ENCODE assay signal across 22 cellular contexts in the genomic region with DNA sequence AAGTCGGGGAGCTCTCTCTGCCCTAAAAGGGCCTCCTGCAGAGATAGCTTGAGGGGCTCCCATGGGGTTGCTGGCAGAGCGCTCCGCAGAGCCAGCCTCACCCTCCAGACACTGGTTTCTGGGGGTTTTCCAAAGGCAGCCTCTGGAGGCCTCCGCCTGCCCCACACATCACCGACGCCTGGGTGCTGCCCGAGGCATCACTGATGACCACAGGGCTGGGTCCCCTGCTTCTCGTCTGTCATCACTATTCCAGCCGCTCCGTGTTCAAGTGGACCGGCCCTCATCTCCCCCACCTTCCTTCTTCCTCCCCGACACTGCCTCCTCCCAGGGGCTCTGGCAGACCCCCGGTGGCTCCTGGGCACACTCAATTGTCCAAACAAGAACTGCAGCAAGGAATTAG.
DNase-seq lines count a peak whose midpoint lies in the region; ATAC-seq and TF ChIP-seq lines count a peak whose summit lies in the region.
"Had no signal": no experiment of that assay in that cellular context is flagged by ENCODE, and none has a peak within 500 bp of the region (broad histone marks: within the 10 kb centered on the region; RNA-seq: fewer than 3 reads in every experiment).

No MANE protein-coding gene starts in this region.

- DNase-seq in GM23338 (ENCODE audit: low spot score) (no peak), Right ventricle myocardium inferior (ENCODE audit: missing footprints) (peak; percentile 75), left ventricle myocardium inferior (peak; percentile 59), neuronal stem cell (ENCODE audit: low spot score) (no peak), SKM-1 (lab: John Stamatoyannopoulos, UW; ENCODE audit: unreplicated experiment) (no peak), NCI-H187 treated with DMSO at 0.1 percent for 48 hours (lab: John Stamatoyannopoulos, UW) (no peak), NCI-H1436 treated with DMSO at 0.1 percent for 48 hours (lab: John Stamatoyannopoulos, UW) (no peak)
- no peak for DNase-seq in activated CD8-positive, alpha-beta memory T cell treated with anti-CD3 and anti-CD28 coated beads, Interleukin-2, amount 50 U/mL, for 4 hours
- DNase-seq: AML-193, GF-D8, GM23248, HCEC 1CT, IMR-90, NCI-H1092 treated with DMSO at 0.1 percent for 48 hours, NCI-H2081, NCI-H2171, NCI-H345, NCI-H524, NCI-H82 had no signal

- no peaks in the 10 kb centered on the region for H3K27me3 ChIP-seq in GM23338 (ENCODE audit: insufficient read depth)
- H3K27me3 ChIP-seq in left ventricle myocardium inferior (ENCODE audit: low read depth), result no peaks in the 10 kb centered on the region
- H3K27me3 ChIP-seq in neuronal stem cell (ENCODE audit: control insufficient read depth in 3 of 3, insufficient read depth in 3 of 3, low read depth in 1 of 3, low read length in 3 of 3), result peaks cover 0 to 5% (median 2%) of the 10 kb centered on the region in 3 experiments

- ATAC-seq in GM23338, result peak; percentile 25; the same call in 1 of the 3 replicates
- ATAC-seq in Right ventricle myocardium inferior, result peak; percentile 78
- ATAC-seq: Panc1 had no signal

- H2BK120ac ChIP-seq in neuronal stem cell (ENCODE audit: low read depth, low read length), result no peak overlapping the region

- H3K27me3 Mint-ChIP-seq in GM23338 (ENCODE audit: insufficient read depth, low read depth, poor library complexity), result peaks cover 5% of the 10 kb centered on the region

- H3K27ac ChIP-seq in GM23338 (ENCODE audit: low read depth) (no peak overlapping the region), left ventricle myocardium inferior (replicated peaks) (peak overlapping the region; percentile 92), neuronal stem cell (replicated peaks; ENCODE audit: low read length) (no peak overlapping the region)
- H3K27ac ChIP-seq: GM23248, KMS-11 had no signal

- H2AFZ ChIP-seq in GM23338, result no peak overlapping the region
- no peak overlapping the region for H2AFZ ChIP-seq in neuronal stem cell (ENCODE audit: low read length)
- H2AFZ ChIP-seq: GM23248 had no signal

- no peak overlapping the region for H3K23ac ChIP-seq in neuronal stem cell (ENCODE audit: low read depth, low read length, poor library complexity)

- no peak overlapping the region for H3K4ac ChIP-seq in neuronal stem cell (ENCODE audit: low read length)

- H2BK12ac ChIP-seq in neuronal stem cell (ENCODE audit: low read length), result no peak overlapping the region

- H3K4me2 ChIP-seq in GM23338, result no peak overlapping the region
- H3K4me2 ChIP-seq in neuronal stem cell (ENCODE audit: insufficient read depth, low read length, poor library complexity, severe bottlenecking), result no peak overlapping the region
- H3K4me2 ChIP-seq: KMS-11 had no signal

- no peak overlapping the region for H4K91ac ChIP-seq in neuronal stem cell (ENCODE audit: low read depth, low read length, poor library complexity)

- no peaks in the 10 kb centered on the region for H3K9me2 ChIP-seq in GM23338 (ENCODE audit: insufficient read depth)

- peaks cover 2% of the 10 kb centered on the region; the same call in 1 of the 3 replicates for H3K9me3 Mint-ChIP-seq in GM23338

- no peak for TF ChIP-seq CTCF in GM23338 (conservative IDR thresholded peaks at IDR 0.05; ENCODE audit: low read depth in 2 of 2)
- no peak for TF ChIP-seq CTCF in left ventricle myocardium inferior (IDR thresholded peaks at IDR 0.05; ENCODE audit: borderline replicate concordance)

- H3K4me3 Mint-ChIP-seq in GM23338, result no peak overlapping the region
- H3K4me3 Mint-ChIP-seq: CD14-positive monocyte had no signal

- no peak overlapping the region for H2BK5ac ChIP-seq in neuronal stem cell (ENCODE audit: low read length)

- H4K8ac ChIP-seq in neuronal stem cell (ENCODE audit: low read depth, low read length), result no peak overlapping the region

- peaks cover 3% of the 10 kb centered on the region for H3K79me1 ChIP-seq in neuronal stem cell (ENCODE audit: low read depth, low read length)

- H3K27ac Mint-ChIP-seq in GM23338, result no peak overlapping the region
- H3K27ac Mint-ChIP-seq: CD14-positive monocyte had no signal

- H3K14ac ChIP-seq in neuronal stem cell (ENCODE audit: low read length), result no peak overlapping the region

- H3K4me3 ChIP-seq in GM23338 (no peak overlapping the region), left ventricle myocardium inferior (peak overlapping the region; percentile 27), neuronal stem cell (ENCODE audit: low read length in 2 of 2) (no peak overlapping the region)
- H3K4me3 ChIP-seq: GM23248 had no signal

- no peaks in the 10 kb centered on the region for H3K36me3 Mint-ChIP-seq in GM23338 (ENCODE audit: low read depth)
- H3K36me3 Mint-ChIP-seq: CD14-positive monocyte had no signal

- H3K9me3 ChIP-seq in left ventricle myocardium inferior (replicated peaks), result peaks cover 3% of the 10 kb centered on the region
- peaks cover 0 to 3% of the 10 kb centered on the region in 2 donors for H3K9me3 ChIP-seq in neuronal stem cell (replicated peaks in 1 of 2; ENCODE audit: control insufficient read depth in 2 of 2, insufficient read depth in 1 of 2, low read depth in 1 of 2, low read length in 2 of 2)

- H3F3A ChIP-seq in GM23338 (replicated peaks; ENCODE audit: low read depth), result no peaks in the 10 kb centered on the region; the same call in 1 of the 2 replicates

- H2BK15ac ChIP-seq in neuronal stem cell (ENCODE audit: low read length), result no peak overlapping the region

- intact Hi-C loops in Right ventricle myocardium inferior (cut with DNase I) (loop anchor here (2.0 to 5.0 kb wide), 3 partner anchors 59 to 146 kb away; partner anchors contain the start of gene NDUFS6), left ventricle myocardium inferior (cut with micrococcal nuclease) (no loop called here)

- H2AK5ac ChIP-seq in neuronal stem cell (ENCODE audit: low read depth, low read length), result peak overlapping the region; percentile 54

- no peak overlapping the region for H3K18ac ChIP-seq in neuronal stem cell (ENCODE audit: low read length)

- H3K9ac ChIP-seq in neuronal stem cell (ENCODE audit: low read depth, low read length, poor library complexity), result no peak overlapping the region
- H3K9ac ChIP-seq: GM23248, KMS-11 had no signal

- H4K20me1 ChIP-seq in GM23338 (replicated peaks; ENCODE audit: insufficient read depth), result no peaks in the 10 kb centered on the region

- H3K36me3 ChIP-seq in GM23338 (ENCODE audit: insufficient read depth), result no peaks in the 10 kb centered on the region
- H3K36me3 ChIP-seq in left ventricle myocardium inferior, result no peaks in the 10 kb centered on the region
- H3K36me3 ChIP-seq in neuronal stem cell (replicated peaks in 1 of 2; ENCODE audit: control insufficient read depth in 2 of 2, insufficient read depth in 2 of 2, low read length in 2 of 2), result no peaks in the 10 kb centered on the region

- H3K4me1 ChIP-seq in GM23338 (ENCODE audit: insufficient read depth), result peaks cover under 1% of the 10 kb centered on the region; the same call in 1 of the 2 replicates
- H3K4me1 ChIP-seq in left ventricle myocardium inferior, result peaks cover 41% of the 10 kb centered on the region
- H3K4me1 ChIP-seq in neuronal stem cell (ENCODE audit: control insufficient read depth in 2 of 2, insufficient read depth in 1 of 2, low read depth in 1 of 2, low read length in 2 of 2), result peaks cover 0 to 5% of the 10 kb centered on the region in 2 donors

- no peaks in the 10 kb centered on the region for H3K79me2 ChIP-seq in GM23338 (replicated peaks; ENCODE audit: insufficient read depth)

- no CpG with 5 or more reads among the region's 13 CpGs for WGBS in neuronal stem cell (ENCODE audit: extremely low coverage in 2 of 2, insufficient read length in 2 of 2, insufficient replicate concordance in 1 of 2), 2 donors

- peaks cover 24% of the 10 kb centered on the region for H3K4me1 Mint-ChIP-seq in GM23338
- H3K4me1 Mint-ChIP-seq: CD14-positive monocyte had no signal

TF ChIP-seq in GM23338, 12 proteins besides CTCF, POLR2A, EP300 and RAD21:
- no peak for TF ChIP-seq ZNF114 (CRISPR knock-in tag; IDR thresholded peaks at IDR 0.05)
- TF ChIP-seq STAT1 (IDR thresholded peaks at IDR 0.05; ENCODE audit: unreplicated experiment), result no peak
- TF ChIP-seq, protein P1, sequence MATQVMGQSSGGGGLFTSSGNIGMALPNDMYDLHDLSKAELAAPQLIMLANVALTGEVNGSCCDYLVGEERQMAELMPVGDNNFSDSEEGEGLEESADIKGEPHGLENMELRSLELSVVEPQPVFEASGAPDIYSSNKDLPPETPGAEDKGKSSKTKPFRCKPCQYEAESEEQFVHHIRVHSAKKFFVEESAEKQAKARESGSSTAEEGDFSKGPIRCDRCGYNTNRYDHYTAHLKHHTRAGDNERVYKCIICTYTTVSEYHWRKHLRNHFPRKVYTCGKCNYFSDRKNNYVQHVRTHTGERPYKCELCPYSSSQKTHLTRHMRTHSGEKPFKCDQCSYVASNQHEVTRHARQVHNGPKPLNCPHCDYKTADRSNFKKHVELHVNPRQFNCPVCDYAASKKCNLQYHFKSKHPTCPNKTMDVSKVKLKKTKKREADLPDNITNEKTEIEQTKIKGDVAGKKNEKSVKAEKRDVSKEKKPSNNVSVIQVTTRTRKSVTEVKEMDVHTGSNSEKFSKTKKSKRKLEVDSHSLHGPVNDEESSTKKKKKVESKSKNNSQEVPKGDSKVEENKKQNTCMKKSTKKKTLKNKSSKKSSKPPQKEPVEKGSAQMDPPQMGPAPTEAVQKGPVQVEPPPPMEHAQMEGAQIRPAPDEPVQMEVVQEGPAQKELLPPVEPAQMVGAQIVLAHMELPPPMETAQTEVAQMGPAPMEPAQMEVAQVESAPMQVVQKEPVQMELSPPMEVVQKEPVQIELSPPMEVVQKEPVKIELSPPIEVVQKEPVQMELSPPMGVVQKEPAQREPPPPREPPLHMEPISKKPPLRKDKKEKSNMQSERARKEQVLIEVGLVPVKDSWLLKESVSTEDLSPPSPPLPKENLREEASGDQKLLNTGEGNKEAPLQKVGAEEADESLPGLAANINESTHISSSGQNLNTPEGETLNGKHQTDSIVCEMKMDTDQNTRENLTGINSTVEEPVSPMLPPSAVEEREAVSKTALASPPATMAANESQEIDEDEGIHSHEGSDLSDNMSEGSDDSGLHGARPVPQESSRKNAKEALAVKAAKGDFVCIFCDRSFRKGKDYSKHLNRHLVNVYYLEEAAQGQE (IDR thresholded peaks at IDR 0.05; ENCODE audit: unreplicated experiment), result no peak
- TF ChIP-seq EZH2 (IDR thresholded peaks at IDR 0.05; ENCODE audit: low read depth, unreplicated experiment), result no peak

Comparison
In these comparisons a context has a peak if more than half of its experiments do, and no peak if none do; other contexts are left out.
1. DNase-seq: peak in Right ventricle myocardium inferior (single experiment) and left ventricle myocardium inferior (single experiment); none in GM23338 (single experiment), neuronal stem cell (single experiment), activated CD8-positive, alpha-beta memory T cell treated with anti-CD3 and anti-CD28 coated beads, Interleukin-2, amount 50 U/mL, for 4 hours (single experiment), SKM-1 (single experiment), NCI-H187 treated with DMSO at 0.1 percent for 48 hours (single experiment) and NCI-H1436 treated with DMSO at 0.1 percent for 48 hours (single experiment).